19 cellular contexts compared by ENCODE assay signal in genomic region chr12:108316153-108316892, GRCh38. TPM values are rescaled to one million over a fixed set of nuclear protein-coding genes. Genes with fewer than 3 reads are reported as not detected.
DNase-seq lines count a peak whose midpoint lies in the region; ATAC-seq and TF ChIP-seq lines count a peak whose summit lies in the region.
"Had no signal": no experiment of that assay in that cellular context is flagged by ENCODE, and none has a peak within 500 bp of the region (broad histone marks: within the 10 kb centered on the region; RNA-seq: fewer than 3 reads in every experiment).

No MANE protein-coding gene starts in this region.

- TF ChIP-seq POLR2A in uterus (IDR thresholded peaks at IDR 0.05) = no peak
- no peak for TF ChIP-seq POLR2A in suprapubic skin (IDR thresholded peaks at IDR 0.05)

- TF ChIP-seq CTCF in GM12865 (IDR thresholded peaks at IDR 0.05; ENCODE audit: insufficient read depth, low read depth, low read length, missing control alignments) (no peak), osteocyte (IDR thresholded peaks at IDR 0.05) (no peak), uterus (IDR thresholded peaks at IDR 0.05) (no peak), suprapubic skin (IDR thresholded peaks at IDR 0.05) (no peak)

- no peak for ATAC-seq in HG03108 (IDR thresholded peaks at IDR 0.05; ENCODE audit: unreplicated experiment)
- ATAC-seq: activated naive CD4-positive, alpha-beta T cell treated with anti-CD3 and anti-CD28 coated beads, Interleukin-2, amount 50 U/mL, for 72 hours had no signal

- H3K36me3 ChIP-seq in iPS DF 6.9 (ENCODE audit: control insufficient read depth, insufficient read depth, low read length) (no peaks in the 10 kb centered on the region), uterus (no peaks in the 10 kb centered on the region), suprapubic skin (no peaks in the 10 kb centered on the region)
- H3K36me3 ChIP-seq: Peyer's patch had no signal

- peaks cover 59% of the 10 kb centered on the region for H3K4me1 Mint-ChIP-seq in osteocyte (ENCODE audit: unreplicated experiment)

- WGBS in iPS DF 6.9 (ENCODE audit: insufficient coverage, insufficient read length) = no CpG with 5 or more reads among the region's 11 CpGs
- WGBS in suprapubic skin = 41% methylated on average over 11 of the region's 11 CpGs

- peak overlapping the region; percentile 17 for H3K27ac ChIP-seq in iPS DF 6.9 (ENCODE audit: low read length)
- peak overlapping the region in 1 of 2 donors; percentile 69 for H3K27ac ChIP-seq in uterus
- no peak overlapping the region for H3K27ac ChIP-seq in suprapubic skin
- H3K27ac ChIP-seq: KMS-11 had no signal

- H3K27me3 Mint-ChIP-seq in osteocyte (ENCODE audit: unreplicated experiment) = no peaks in the 10 kb centered on the region

- DNase-seq in GM12865 (ENCODE audit: low read depth) (peak; percentile 24), UCSD-AML1 (lab: John Stamatoyannopoulos, UW; ENCODE audit: unreplicated experiment) (peak; percentile 39), iPS DF 6.9 (ENCODE audit: low read depth, low spot score) (no peak), osteocyte (ENCODE audit: extremely low spot score, unreplicated experiment) (no peak), uterus (no peak), HuH-7.5 (ENCODE audit: low spot score) (no peak), suprapubic skin (ENCODE audit: low spot score in 2 of 2) (no peak)
- DNase-seq: activated CD4-positive, CD25-positive, alpha-beta regulatory T cell; activated CD8-positive, alpha-beta memory T cell treated with anti-CD3 and anti-CD28 coated beads, Interleukin-2, amount 50 U/mL, for 4 hours; AML-193; cerebellar nuclear complex; DMS53; NCI-H187; NCI-H526; nucleus accumbens; Peyer's patch had no signal

- peaks cover 2% of the 10 kb centered on the region for H3K4me1 ChIP-seq in iPS DF 6.9 (ENCODE audit: control insufficient read depth, insufficient read depth, low read length)
- peaks cover 0 to 17% of the 10 kb centered on the region in 2 donors for H3K4me1 ChIP-seq in uterus
- peaks cover 17% of the 10 kb centered on the region for H3K4me1 ChIP-seq in suprapubic skin

- peak overlapping the region; percentile 92 for H3K27ac Mint-ChIP-seq in osteocyte (ENCODE audit: unreplicated experiment)
- H3K27ac Mint-ChIP-seq: activated naive CD4-positive, alpha-beta T cell treated with anti-CD3 and anti-CD28 coated beads, Interleukin-2, amount 50 U/mL, for 72 hours had no signal

- H3K4me3 Mint-ChIP-seq in osteocyte (ENCODE audit: unreplicated experiment) = no peak overlapping the region

- H3K9me3 ChIP-seq in iPS DF 6.9 (ENCODE audit: control insufficient read depth, insufficient read depth, low read length) (no peaks in the 10 kb centered on the region), uterus (no peaks in the 10 kb centered on the region), suprapubic skin (no peaks in the 10 kb centered on the region)
- H3K9me3 ChIP-seq: Peyer's patch had no signal

- H3K4me3 ChIP-seq in GM12865 (ENCODE audit: low read depth, low read length) = no peak overlapping the region
- no peak overlapping the region for H3K4me3 ChIP-seq in iPS DF 6.9 (ENCODE audit: low read length)
- no peak overlapping the region for H3K4me3 ChIP-seq in uterus
- H3K4me3 ChIP-seq in suprapubic skin = no peak overlapping the region
- H3K4me3 ChIP-seq: Peyer's patch had no signal

- H3K27me3 ChIP-seq in iPS DF 6.9 (ENCODE audit: control insufficient read depth, insufficient read depth, low read length) (no peaks in the 10 kb centered on the region), uterus (no peaks in the 10 kb centered on the region), suprapubic skin (peaks cover 5% of the 10 kb centered on the region)
- H3K27me3 ChIP-seq: Peyer's patch had no signal

- intact Hi-C loops in uterus (cut with DNase I; ENCODE audit: low total_unique reads) = no loop called here

- no peaks in the 10 kb centered on the region for H3K9me3 Mint-ChIP-seq in osteocyte (ENCODE audit: unreplicated experiment)
- H3K9me3 Mint-ChIP-seq: activated naive CD4-positive, alpha-beta T cell treated with anti-CD3 and anti-CD28 coated beads, Interleukin-2, amount 50 U/mL, for 72 hours had no signal

- TF ChIP-seq EP300 in suprapubic skin (IDR thresholded peaks at IDR 0.05) = no peak

- peaks cover 23% of the 10 kb centered on the region for H3K36me3 Mint-ChIP-seq in osteocyte (ENCODE audit: unreplicated experiment)
- H3K36me3 Mint-ChIP-seq: activated naive CD4-positive, alpha-beta T cell treated with anti-CD3 and anti-CD28 coated beads, Interleukin-2, amount 50 U/mL, for 72 hours had no signal

RNA-seq across cellular contexts. Expression of gene CMKLR1, which starts 22.8 kb away (rescaled TPM):
- total RNA-seq in osteocyte (47.5 and 48.5 TPM in 2 replicates), uterus (10 to 100 TPM in 2 of 4 donors, 1 to 10 TPM in 2; 8.2 to 27.1 (median 11.5) TPM), suprapubic skin (1 to 10 TPM; 2.1 to 5.2 (median 3.4) TPM)
- total RNA-seq: activated naive CD4-positive, alpha-beta T cell treated with anti-CD3 and anti-CD28 coated beads, Interleukin-2, amount 50 U/mL, for 72 hours had no signal

Comparison
In these comparisons a context has a peak if more than half of its experiments do, and no peak if none do; other contexts are left out.
1. DNase-seq: peak in GM12865 (single experiment) and UCSD-AML1 (single experiment); none in iPS DF 6.9 (single experiment), osteocyte (single experiment), uterus (0 of 2), HuH-7.5 (single experiment) and suprapubic skin (0 of 2).